Comparison of ENCODE assay signal across 1 cellular context in the genomic region with DNA sequence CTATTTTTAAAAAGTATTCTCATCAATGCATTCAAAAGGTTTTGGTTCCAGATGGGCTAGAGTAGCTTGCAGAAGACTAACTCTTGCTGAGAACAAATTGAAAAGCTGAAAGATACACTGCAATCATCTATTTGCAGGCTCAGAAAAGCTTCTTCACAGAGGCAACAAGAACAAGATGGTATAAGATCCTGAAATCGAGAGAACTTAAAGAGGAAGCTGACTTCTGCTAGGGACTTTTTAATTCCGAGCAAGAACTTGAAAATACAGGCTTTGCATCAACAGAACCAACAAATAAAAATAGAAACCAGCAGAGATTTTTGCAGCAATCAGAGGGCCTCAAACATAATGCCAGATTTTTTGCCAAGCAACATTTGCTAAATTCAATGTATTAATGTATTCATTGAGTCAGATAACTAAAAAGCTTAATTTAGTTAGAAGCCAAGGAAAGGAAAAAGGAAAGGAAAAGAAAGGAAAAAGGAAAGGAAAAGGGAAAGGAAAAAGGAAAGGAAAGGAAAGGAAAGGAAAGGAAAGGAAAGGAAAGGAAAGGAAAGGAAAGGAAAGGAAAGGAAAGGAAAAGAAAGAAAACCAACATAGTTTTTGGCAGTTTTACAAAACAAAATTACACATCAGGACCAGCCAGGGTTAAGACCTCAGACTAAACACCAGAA.
TF ChIP-seq lines count a peak whose summit lies in the region.

No MANE protein-coding gene starts in this region.

TF ChIP-seq in HEK293, 187 proteins besides CTCF, POLR2A, EP300 and RAD21 (continued from another document):
- TF ChIP-seq ZNF148 (tag by site-specific recombination; IDR thresholded peaks at IDR 0.05; ENCODE audit: borderline replicate concordance) = no peak
TF ChIP-seq in HEK293: peak in this region for 1.
